Comparison of ENCODE assay signal across 7 cellular contexts in the genomic region with DNA sequence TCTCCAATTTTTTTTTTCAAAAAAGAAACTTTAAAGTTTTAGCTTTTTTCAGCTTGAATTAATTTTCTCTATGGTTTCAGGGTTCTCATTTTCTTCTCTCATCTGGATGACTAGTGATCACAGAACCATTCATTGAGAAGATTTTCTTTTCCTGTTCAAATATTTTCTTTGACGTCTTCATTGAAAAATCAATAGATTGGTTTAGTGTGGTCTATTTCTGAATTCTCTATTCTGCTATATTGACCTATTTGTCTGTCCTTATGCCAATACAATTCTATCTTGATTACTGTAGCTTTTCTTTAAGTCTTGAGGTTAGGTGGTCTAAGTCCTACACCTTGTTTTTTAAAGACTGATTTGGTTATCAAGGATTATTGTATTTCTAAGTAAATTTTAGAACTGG.
"Had no signal": no experiment of that assay in that cellular context is flagged by ENCODE, and none has a peak within 500 bp of the region (broad histone marks: within the 10 kb centered on the region; RNA-seq: fewer than 3 reads in every experiment).

No MANE protein-coding gene starts in this region.

- ATAC-seq: GM23338 had no signal

- FAIRE-seq: H1, H54, HTR-8/SVneo had no signal

- DNase-seq: H9, HCEC 1CT, KBM-7 had no signal

- H2AFZ ChIP-seq: GM23338 had no signal

- H3K4me3 ChIP-seq: GM23338 had no signal

- H3K4me2 ChIP-seq: GM23338 had no signal
